18 cellular contexts compared by ENCODE assay signal in genomic region chr1:20936621-20937020, GRCh38.
"Had no signal": no experiment of that assay in that cellular context is flagged by ENCODE, and none has a peak within 500 bp of the region (broad histone marks: within the 10 kb centered on the region; RNA-seq: fewer than 3 reads in every experiment).

No MANE protein-coding gene starts in this region.

- H3K4me3 ChIP-seq: coronary artery, left ventricle myocardium inferior, right lobe of liver, skin epidermis, suprapubic skin, transverse colon had no signal

- H3K9me3 ChIP-seq: esophagus muscularis mucosa, left ventricle myocardium inferior, right lobe of liver, suprapubic skin, transverse colon had no signal

- ATAC-seq: activated CD4-positive, CD25-positive, alpha-beta regulatory T cell treated with anti-CD3 and anti-CD28 coated beads, Interleukin-2, amount 50 U/mL, for 24 hours; activated CD8-positive, alpha-beta T cell treated with anti-CD3 and anti-CD28 coated beads, Interleukin-2, amount 10 ng/mL, durations not matched to agents 7 days and 5 days; activated naive CD4-positive, alpha-beta T cell treated with anti-CD3 and anti-CD28 coated beads, Interleukin-2, amount 50 U/mL, for 72 hours; activated T-helper 17 cell treated with anti-CD3 and anti-CD28 coated beads, Interleukin-2, amount 50 U/mL, for 72 hours; natural killer cell treated with Interleukin-12 subunit alpha and Interleukin-12 subunit beta and Interleukin-15 and Interleukin-18, amount 100 ng/mL, for 72 hours; right lobe of liver; stimulated activated effector memory CD8-positive, alpha-beta T cell treated with anti-CD3 and anti-CD28 coated beads, Interleukin-12 subunit alpha, Interleukin-12 subunit beta, amount 100 ng/mL, for 72 hours; stimulated activated naive CD8-positive, alpha-beta T cell treated with anti-CD3 and anti-CD28 coated beads, Interleukin-15, amount 100 ng/mL, for 72 hours; T-cell had no signal

- H3K27ac ChIP-seq: coronary artery, esophagus muscularis mucosa, left ventricle myocardium inferior, right lobe of liver, skin epidermis, suprapubic skin, transverse colon, VCaP had no signal

- DNase-seq: activated CD4-positive, alpha-beta T cell treated with anti-CD3 and anti-CD28 coated beads, Interleukin-2, amount 10 ng/mL, durations not matched to agents 24 days and 14 days; activated CD8-positive, alpha-beta T cell treated with anti-CD3 and anti-CD28 coated beads, Interleukin-2, amount 10 ng/mL, durations not matched to agents 7 days and 5 days; left ventricle myocardium inferior; right lobe of liver; stimulated activated CD4-positive, alpha-beta T cell treated with anti-CD3 and anti-CD28 coated beads, Interleukin-2, amount 100 ng/mL, for 24 hours; stimulated activated naive CD8-positive, alpha-beta T cell treated with anti-CD3 and anti-CD28 coated beads, Interleukin-15, amount 100 ng/mL, for 72 hours; T-cell; transverse colon had no signal

- H3K4me1 ChIP-seq: left ventricle myocardium inferior, right lobe of liver, suprapubic skin had no signal

- H3K27me3 ChIP-seq: esophagus muscularis mucosa, right lobe of liver, suprapubic skin, transverse colon had no signal
